1 cellular context compared by ENCODE assay signal in the genomic region with DNA sequence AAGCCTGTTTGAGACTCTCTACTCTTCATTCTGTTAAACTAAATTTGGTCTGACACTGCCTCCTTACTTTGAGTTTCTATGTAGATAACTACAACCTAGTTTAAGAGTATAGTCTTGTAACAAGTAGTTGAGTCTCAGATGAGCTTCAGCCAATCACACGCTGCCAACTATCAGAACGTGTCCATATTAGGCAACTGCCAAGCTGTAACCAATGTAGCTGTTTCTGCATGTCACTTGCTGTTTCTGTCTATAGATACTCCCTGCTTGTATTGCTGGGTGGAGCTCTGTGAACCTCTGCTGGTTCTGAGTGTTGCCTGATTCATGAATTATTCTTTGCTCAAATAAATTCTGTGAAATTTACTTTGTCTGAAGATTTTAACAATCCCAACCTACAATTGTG.
TF ChIP-seq lines count a peak whose summit lies in the region.

No MANE protein-coding gene starts in this region.

TF ChIP-seq in GM23338, 12 proteins besides CTCF, POLR2A, EP300 and RAD21:
- TF ChIP-seq, protein P1, sequence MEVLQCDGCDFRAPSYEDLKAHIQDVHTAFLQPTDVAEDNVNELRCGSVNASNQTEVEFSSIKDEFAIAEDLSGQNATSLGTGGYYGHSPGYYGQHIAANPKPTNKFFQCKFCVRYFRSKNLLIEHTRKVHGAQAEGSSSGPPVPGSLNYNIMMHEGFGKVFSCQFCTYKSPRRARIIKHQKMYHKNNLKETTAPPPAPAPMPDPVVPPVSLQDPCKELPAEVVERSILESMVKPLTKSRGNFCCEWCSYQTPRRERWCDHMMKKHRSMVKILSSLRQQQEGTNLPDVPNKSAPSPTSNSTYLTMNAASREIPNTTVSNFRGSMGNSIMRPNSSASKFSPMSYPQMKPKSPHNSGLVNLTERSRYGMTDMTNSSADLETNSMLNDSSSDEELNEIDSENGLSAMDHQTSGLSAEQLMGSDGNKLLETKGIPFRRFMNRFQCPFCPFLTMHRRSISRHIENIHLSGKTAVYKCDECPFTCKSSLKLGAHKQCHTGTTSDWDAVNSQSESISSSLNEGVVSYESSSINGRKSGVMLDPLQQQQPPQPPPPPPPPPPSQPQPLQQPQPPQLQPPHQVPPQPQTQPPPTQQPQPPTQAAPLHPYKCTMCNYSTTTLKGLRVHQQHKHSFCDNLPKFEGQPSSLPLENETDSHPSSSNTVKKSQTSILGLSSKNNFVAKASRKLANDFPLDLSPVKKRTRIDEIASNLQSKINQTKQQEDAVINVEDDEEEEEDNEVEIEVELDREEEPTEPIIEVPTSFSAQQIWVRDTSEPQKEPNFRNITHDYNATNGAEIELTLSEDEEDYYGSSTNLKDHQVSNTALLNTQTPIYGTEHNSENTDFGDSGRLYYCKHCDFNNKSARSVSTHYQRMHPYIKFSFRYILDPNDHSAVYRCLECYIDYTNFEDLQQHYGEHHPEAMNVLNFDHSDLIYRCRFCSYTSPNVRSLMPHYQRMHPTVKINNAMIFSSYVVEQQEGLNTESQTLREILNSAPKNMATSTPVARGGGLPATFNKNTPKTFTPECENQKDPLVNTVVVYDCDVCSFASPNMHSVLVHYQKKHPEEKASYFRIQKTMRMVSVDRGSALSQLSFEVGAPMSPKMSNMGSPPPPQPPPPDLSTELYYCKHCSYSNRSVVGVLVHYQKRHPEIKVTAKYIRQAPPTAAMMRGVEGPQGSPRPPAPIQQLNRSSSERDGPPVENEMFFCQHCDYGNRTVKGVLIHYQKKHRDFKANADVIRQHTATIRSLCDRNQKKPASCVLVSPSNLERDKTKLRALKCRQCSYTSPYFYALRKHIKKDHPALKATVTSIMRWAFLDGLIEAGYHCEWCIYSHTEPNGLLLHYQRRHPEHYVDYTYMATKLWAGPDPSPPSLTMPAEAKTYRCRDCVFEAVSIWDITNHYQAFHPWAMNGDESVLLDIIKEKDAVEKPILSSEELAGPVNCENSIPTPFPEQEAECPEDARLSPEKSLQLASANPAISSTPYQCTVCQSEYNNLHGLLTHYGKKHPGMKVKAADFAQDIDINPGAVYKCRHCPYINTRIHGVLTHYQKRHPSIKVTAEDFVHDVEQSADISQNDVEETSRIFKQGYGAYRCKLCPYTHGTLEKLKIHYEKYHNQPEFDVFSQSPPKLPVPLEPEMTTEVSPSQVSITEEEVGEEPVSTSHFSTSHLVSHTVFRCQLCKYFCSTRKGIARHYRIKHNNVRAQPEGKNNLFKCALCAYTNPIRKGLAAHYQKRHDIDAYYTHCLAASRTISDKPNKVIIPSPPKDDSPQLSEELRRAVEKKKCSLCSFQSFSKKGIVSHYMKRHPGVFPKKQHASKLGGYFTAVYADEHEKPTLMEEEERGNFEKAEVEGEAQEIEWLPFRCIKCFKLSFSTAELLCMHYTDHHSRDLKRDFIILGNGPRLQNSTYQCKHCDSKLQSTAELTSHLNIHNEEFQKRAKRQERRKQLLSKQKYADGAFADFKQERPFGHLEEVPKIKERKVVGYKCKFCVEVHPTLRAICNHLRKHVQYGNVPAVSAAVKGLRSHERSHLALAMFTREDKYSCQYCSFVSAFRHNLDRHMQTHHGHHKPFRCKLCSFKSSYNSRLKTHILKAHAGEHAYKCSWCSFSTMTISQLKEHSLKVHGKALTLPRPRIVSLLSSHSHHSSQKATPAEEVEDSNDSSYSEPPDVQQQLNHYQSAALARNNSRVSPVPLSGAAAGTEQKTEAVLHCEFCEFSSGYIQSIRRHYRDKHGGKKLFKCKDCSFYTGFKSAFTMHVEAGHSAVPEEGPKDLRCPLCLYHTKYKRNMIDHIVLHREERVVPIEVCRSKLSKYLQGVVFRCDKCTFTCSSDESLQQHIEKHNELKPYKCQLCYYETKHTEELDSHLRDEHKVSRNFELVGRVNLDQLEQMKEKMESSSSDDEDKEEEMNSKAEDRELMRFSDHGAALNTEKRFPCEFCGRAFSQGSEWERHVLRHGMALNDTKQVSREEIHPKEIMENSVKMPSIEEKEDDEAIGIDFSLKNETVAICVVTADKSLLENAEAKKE (CRISPR knock-in tag; IDR thresholded peaks at IDR 0.05), result no peak
- TF ChIP-seq CREB1 (CRISPR knock-in tag; IDR thresholded peaks at IDR 0.05; ENCODE audit: low read depth) (no peak), NANOG (IDR thresholded peaks at IDR 0.05; ENCODE audit: borderline replicate concordance) (no peak), EZH2 (IDR thresholded peaks at IDR 0.05; ENCODE audit: low read depth, unreplicated experiment) (no peak), EZH2phosphoT487 (IDR thresholded peaks at IDR 0.05; ENCODE audit: unreplicated experiment) (no peak)
